Comparison of ENCODE assay signal across 28 cellular contexts in genomic region chr22:39797528-39798147, GRCh38.
"Had no signal": no experiment of that assay in that cellular context is flagged by ENCODE, and none has a peak within 500 bp of the region (broad histone marks: within the 10 kb centered on the region; RNA-seq: fewer than 3 reads in every experiment).

No MANE protein-coding gene starts in this region.

- H3K27me3 ChIP-seq: ovary, right lobe of liver, thyroid gland, tibial nerve, upper lobe of left lung, vagina had no signal

- FAIRE-seq: small intestine, urothelium cell line had no signal

- H3K4me3 Mint-ChIP-seq: nephron; neural progenitor cell; stimulated activated effector memory CD8-positive, alpha-beta T cell treated with anti-CD3 and anti-CD28 coated beads, Interleukin-12 subunit alpha, Interleukin-12 subunit beta, amount 100 ng/mL, for 72 hours; stimulated activated naive B cell treated with anti-CD40 and anti-IgM and Interleukin-4, amounts not matched to agents 10 μg/mL and 1 μg/mL and 100 μg/mL, for 72 hours; stimulated activated naive CD8-positive, alpha-beta T cell treated with anti-CD3 and anti-CD28 coated beads, Interleukin-15, Interleukin-2, amounts not matched to agents 100 ng/mL and 50 ng/mL, for 24 hours had no signal

- H3K27ac Mint-ChIP-seq: nephron; neural progenitor cell; progenitor cell of endocrine pancreas; stimulated activated effector memory CD8-positive, alpha-beta T cell treated with anti-CD3 and anti-CD28 coated beads, Interleukin-12 subunit alpha, Interleukin-12 subunit beta, amount 100 ng/mL, for 72 hours; stimulated activated naive B cell treated with anti-CD40 and anti-IgM and Interleukin-4, amounts not matched to agents 10 μg/mL and 1 μg/mL and 100 μg/mL, for 72 hours; stimulated activated naive CD8-positive, alpha-beta T cell treated with anti-CD3 and anti-CD28 coated beads, Interleukin-15, Interleukin-2, amounts not matched to agents 100 ng/mL and 50 ng/mL, for 24 hours had no signal

- H3K36me3 Mint-ChIP-seq: neural progenitor cell; stimulated activated effector memory CD8-positive, alpha-beta T cell treated with anti-CD3 and anti-CD28 coated beads, Interleukin-12 subunit alpha, Interleukin-12 subunit beta, amount 100 ng/mL, for 72 hours had no signal

- ATAC-seq: psoas muscle; right cardiac atrium; right lobe of liver; stimulated activated effector memory CD8-positive, alpha-beta T cell treated with anti-CD3 and anti-CD28 coated beads, Interleukin-12 subunit alpha, Interleukin-12 subunit beta, amount 100 ng/mL, for 72 hours; stimulated activated naive B cell treated with anti-CD40 and anti-IgM and Interleukin-4, amounts not matched to agents 10 μg/mL and 1 μg/mL and 100 μg/mL, for 72 hours had no signal

- H3K4me1 Mint-ChIP-seq: neural progenitor cell; stimulated activated effector memory CD8-positive, alpha-beta T cell treated with anti-CD3 and anti-CD28 coated beads, Interleukin-12 subunit alpha, Interleukin-12 subunit beta, amount 100 ng/mL, for 72 hours; stimulated activated naive B cell treated with anti-CD40 and anti-IgM and Interleukin-4, amounts not matched to agents 10 μg/mL and 1 μg/mL and 100 μg/mL, for 72 hours had no signal

- H3K36me3 ChIP-seq: neural progenitor cell, ovary, right lobe of liver, sigmoid colon, stomach, thoracic aorta, thyroid gland, upper lobe of left lung, vagina had no signal

- H2AFZ ChIP-seq: neural progenitor cell, parathyroid adenoma had no signal

- H3K27ac ChIP-seq: neural progenitor cell, ovary, parathyroid adenoma, psoas muscle, right lobe of liver, sigmoid colon, stomach, thoracic aorta, thyroid gland, tibial nerve, upper lobe of left lung, vagina had no signal

- DNase-seq: occipital lobe; ovary; posterior cingulate gyrus; psoas muscle; right cardiac atrium; right lobe of liver; sigmoid colon; small intestine; stimulated activated CD4-positive, alpha-beta T cell treated with anti-CD3 and anti-CD28 coated beads, Interleukin-15, amount 100 ng/mL, for 24 hours; stimulated activated CD4-positive, alpha-beta T cell treated with anti-CD3 and anti-CD28 coated beads, Interleukin-2, amount 100 ng/mL, for 24 hours; stimulated activated CD4-positive, alpha-beta T cell treated with anti-CD3 and anti-CD28 coated beads, Interleukin-2, amount 100 ng/mL, for 48 hours; stimulated activated CD4-positive, alpha-beta T cell treated with anti-CD3 and anti-CD28 coated beads, Interleukin-4, amount 100 ng/mL, for 24 hours; stimulated activated naive B cell treated with anti-CD40 and anti-IgM and Interleukin-4, amounts not matched to agents 10 μg/mL and 1 μg/mL and 100 μg/mL, for 72 hours; stimulated activated naive CD4-positive, alpha-beta T cell treated with Interleukin-2 at 50 U/mL for 16 hours; stomach; thyroid gland; trophoblast cell; upper lobe of left lung had no signal

- H3K9ac ChIP-seq: neural progenitor cell, parathyroid adenoma had no signal

- H3K4me3 ChIP-seq: neural progenitor cell, ovary, psoas muscle, right lobe of liver, sigmoid colon, stomach, thoracic aorta, thyroid gland, tibial nerve, upper lobe of left lung, vagina had no signal

- H3K4me1 ChIP-seq: neural progenitor cell, parathyroid adenoma, psoas muscle, right lobe of liver, sigmoid colon, thyroid gland, tibial nerve, upper lobe of left lung, vagina had no signal

- H3K9me3 ChIP-seq: right lobe of liver, thyroid gland had no signal

- H3K79me2 ChIP-seq: parathyroid adenoma had no signal

- H3K4me2 ChIP-seq: neural progenitor cell had no signal
